ENCODE assay signal across 14 cellular contexts in the genomic region with DNA sequence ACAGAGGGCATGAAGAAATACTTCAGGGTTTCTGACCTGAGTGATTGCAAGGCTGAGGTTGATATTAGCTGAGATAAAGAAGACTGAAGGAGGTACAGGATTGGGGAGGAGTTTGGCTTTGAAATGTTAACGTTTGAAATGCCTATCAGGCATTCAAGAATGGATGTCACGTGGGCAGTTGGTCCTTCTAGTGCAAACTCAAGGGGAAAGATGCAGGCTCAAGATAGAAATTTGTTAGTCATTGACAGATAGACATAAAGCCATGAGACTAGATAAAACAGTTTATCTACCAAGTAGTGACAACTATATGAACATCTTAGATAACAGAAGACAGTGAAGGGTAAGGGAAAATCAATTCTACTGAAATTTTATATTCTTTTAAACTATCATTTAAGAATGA.
"Had no signal": no experiment of that assay in that cellular context is flagged by ENCODE, and none has a peak within 500 bp of the region (broad histone marks: within the 10 kb centered on the region; RNA-seq: fewer than 3 reads in every experiment).

No MANE protein-coding gene starts in this region.

- H3K27ac ChIP-seq: esophagus squamous epithelium, tibial artery had no signal

- H3K9me3 ChIP-seq: esophagus squamous epithelium, tibial artery had no signal

- H3K27me3 ChIP-seq: esophagus squamous epithelium, tibial artery had no signal

- DNase-seq: activated naive CD4-positive, alpha-beta T cell treated with anti-CD3 and anti-CD28 coated beads for 36 hours; esophagus squamous epithelium; hippocampal formation; immature natural killer cell; nucleus accumbens; posterior cingulate gyrus; retina; stimulated activated CD4-positive, alpha-beta T cell treated with anti-CD3 and anti-CD28 coated beads, Interleukin-2, amount 100 ng/mL, for 48 hours; tibial artery had no signal

- H3K4me3 ChIP-seq: esophagus squamous epithelium, tibial artery had no signal

- FAIRE-seq: colon, TTC549, urothelium cell line had no signal

- H3K4me1 ChIP-seq: tibial artery had no signal

- ATAC-seq: activated CD4-positive, CD25-positive, alpha-beta regulatory T cell treated with anti-CD3 and anti-CD28 coated beads, Interleukin-2, amount 50 U/mL, for 24 hours; stimulated activated memory B cell treated with anti-CD40 and anti-IgM and Interleukin-4, amounts not matched to agents 10 μg/mL and 1 μg/mL and 100 μg/mL, for 72 hours had no signal
